ENCODE assay signal across 11 cellular contexts in genomic region chr19:8608858-8609209, GRCh38. TPM values are rescaled to one million over a fixed set of nuclear protein-coding genes. Genes with fewer than 3 reads are reported as not detected.
DNase-seq lines count a peak whose midpoint lies in the region; ATAC-seq and TF ChIP-seq lines count a peak whose summit lies in the region.
"Had no signal": no experiment of that assay in that cellular context is flagged by ENCODE, and none has a peak within 500 bp of the region (broad histone marks: within the 10 kb centered on the region; RNA-seq: fewer than 3 reads in every experiment).

No MANE protein-coding gene starts in this region.

- peak overlapping the region; percentile 89 for H3K4me3 Mint-ChIP-seq in CD4-positive, alpha-beta T cell
- peak overlapping the region; percentile 71 to 99 (median 82) for H3K4me3 Mint-ChIP-seq in T-cell

- CTCF ChIA-PET in CD4-positive, alpha-beta T cell (lab: Charles Lee): no interaction called here
- CTCF ChIA-PET in T-cell (lab: Charles Lee): no interaction called here

- H4K20me1 ChIP-seq in fibroblast of lung (ENCODE audit: control insufficient read depth, extremely low read depth, insufficient read depth, low read length): no peaks in the 10 kb centered on the region

- H3K4me2 ChIP-seq in fibroblast of lung (ENCODE audit: extremely low read depth, insufficient read depth, low read length) (peak overlapping the region; percentile 90), trophoblast cell (ENCODE audit: low read length) (peak overlapping the region; percentile 94)

- H3K9ac ChIP-seq in fibroblast of lung (ENCODE audit: insufficient read depth, low read length) (no peak overlapping the region), trophoblast cell (ENCODE audit: low read length) (no peak overlapping the region)

- H3K79me1 ChIP-seq in trophoblast cell (ENCODE audit: low read length): peaks cover 14% of the 10 kb centered on the region

- H3K36me3 ChIP-seq in fibroblast of lung (ENCODE audit: control insufficient read depth, insufficient read depth, low read length): no peaks in the 10 kb centered on the region
- peaks cover 4 to 6% of the 10 kb centered on the region in 2 experiments for H3K36me3 ChIP-seq in trophoblast cell (ENCODE audit: control insufficient read depth in 1 of 2, insufficient read depth in 2 of 2, low read length in 2 of 2)
- H3K36me3 ChIP-seq: SJCRH30 had no signal

- no peaks in the 10 kb centered on the region for H3K9me3 Mint-ChIP-seq in CD4-positive, alpha-beta T cell
- no peaks in the 10 kb centered on the region for H3K9me3 Mint-ChIP-seq in T-cell

- WGBS in trophoblast cell (ENCODE audit: extremely low coverage, insufficient coverage, insufficient read length): no CpG with 5 or more reads among the region's 5 CpGs

- H3K4ac ChIP-seq in trophoblast cell (ENCODE audit: low read depth, low read length): no peak overlapping the region

- intact Hi-C loops in CD4-positive, alpha-beta T cell (cut with DNase I, micrococcal nuclease): loop anchor here in 1 of 2 experiments (2.0 kb wide), 1 partner anchor 220 kb away; no protein-coding TSS in a partner anchor

- H3K4me3 ChIP-seq in fibroblast of lung (replicated peaks in 1 of 4; ENCODE audit: control extremely low read depth in 1 of 4, insufficient read depth in 1 of 4, low read depth in 3 of 4, low read length in 4 of 4): peak overlapping the region in 3 of 4 experiments; percentile 9 to 77 (median 43)
- H3K4me3 ChIP-seq in trophoblast cell (ENCODE audit: low read depth, low read length): no peak overlapping the region
- H3K4me3 ChIP-seq: SJCRH30 had no signal

- no peak for DNase-seq in CD4-positive, alpha-beta T cell
- DNase-seq in T-cell (no peak), fibroblast of lung (ENCODE audit: low read depth in 2 of 2) (no peak), trophoblast cell (no peak), NCI-H774 (lab: John Stamatoyannopoulos, UW) (no peak)
- DNase-seq: SJCRH30 had no signal

- ATAC-seq in CD4-positive, alpha-beta T cell (ENCODE audit: poor library complexity): no peak
- ATAC-seq in T-cell (replicated peaks in 1 of 4) (no peak), HG02840 (IDR thresholded peaks at IDR 0.05; ENCODE audit: low FRiP score, unreplicated experiment) (no peak), HG03342 (IDR thresholded peaks at IDR 0.05; ENCODE audit: unreplicated experiment) (no peak), HG03439 (IDR thresholded peaks at IDR 0.05; ENCODE audit: unreplicated experiment) (no peak)

- peak overlapping the region; percentile 89 for H2AFZ ChIP-seq in fibroblast of lung (ENCODE audit: low read length)
- no peak overlapping the region for H2AFZ ChIP-seq in trophoblast cell (ENCODE audit: insufficient read depth, low read length, poor library complexity)

- no peaks in the 10 kb centered on the region for H3K27me3 Mint-ChIP-seq in CD4-positive, alpha-beta T cell
- peaks cover 0 to 4% of the 10 kb centered on the region in 2 donors for H3K27me3 Mint-ChIP-seq in T-cell

- no peaks in the 10 kb centered on the region for H3K79me2 ChIP-seq in fibroblast of lung (ENCODE audit: control insufficient read depth, insufficient read depth, low read length)
- peaks cover 10% of the 10 kb centered on the region for H3K79me2 ChIP-seq in trophoblast cell (ENCODE audit: control insufficient read depth, insufficient read depth, low read length, poor library complexity)

- POLR2A ChIA-PET in CD4-positive, alpha-beta T cell (lab: Charles Lee): no interaction called here
- POLR2A ChIA-PET in T-cell (lab: Charles Lee): no interaction called here

- no peak overlapping the region for H3K27ac ChIP-seq in CD4-positive, alpha-beta T cell (ENCODE audit: low read depth, low read length)
- no peak overlapping the region for H3K27ac ChIP-seq in fibroblast of lung (ENCODE audit: insufficient read depth, low read length)
- H3K27ac ChIP-seq in trophoblast cell (ENCODE audit: low read depth, low read length): no peak overlapping the region
- H3K27ac ChIP-seq: SJCRH30 had no signal

- no peak overlapping the region for H2BK12ac ChIP-seq in trophoblast cell (ENCODE audit: low read length)

- peaks cover 50% of the 10 kb centered on the region for H3K36me3 Mint-ChIP-seq in CD4-positive, alpha-beta T cell (ENCODE audit: low read depth)
- peaks cover 12% of the 10 kb centered on the region for H3K36me3 Mint-ChIP-seq in T-cell

- no peak overlapping the region for H4K8ac ChIP-seq in trophoblast cell (ENCODE audit: low read depth, low read length)

- no peak overlapping the region for H4K12ac ChIP-seq in trophoblast cell (ENCODE audit: low read depth, low read length)

- no peak for TF ChIP-seq CTCF in CD4-positive, alpha-beta T cell (IDR thresholded peaks at IDR 0.05)
- no peak for TF ChIP-seq CTCF in fibroblast of lung (conservative IDR thresholded peaks at IDR 0.05 in 1 of 2, IDR thresholded peaks at IDR 0.05 in 1 of 2; ENCODE audit: low read depth in 1 of 2, low read length in 2 of 2)

- peaks cover 8% of the 10 kb centered on the region for H3K9me3 ChIP-seq in CD4-positive, alpha-beta T cell (ENCODE audit: control insufficient read depth, low read length)
- H3K9me3 ChIP-seq in fibroblast of lung (ENCODE audit: control insufficient read depth, insufficient read depth, low read depth, low read length) (no peaks in the 10 kb centered on the region), trophoblast cell (ENCODE audit: insufficient read depth, low read depth, low read length) (peaks cover 8% of the 10 kb centered on the region)
- H3K9me3 ChIP-seq: SJCRH30 had no signal

- no peak overlapping the region for H2BK5ac ChIP-seq in trophoblast cell (ENCODE audit: low read depth, low read length, poor library complexity)

- H3K27me3 ChIP-seq in CD4-positive, alpha-beta T cell (ENCODE audit: control insufficient read depth, insufficient read depth, low read length): no peaks in the 10 kb centered on the region
- H3K27me3 ChIP-seq in fibroblast of lung (ENCODE audit: control insufficient read depth, insufficient read depth, low read length) (no peaks in the 10 kb centered on the region), trophoblast cell (ENCODE audit: insufficient read depth, low read length) (no peaks in the 10 kb centered on the region)
- H3K27me3 ChIP-seq: SJCRH30 had no signal

- no peak overlapping the region for H3K18ac ChIP-seq in trophoblast cell (ENCODE audit: low read length)

- H3K14ac ChIP-seq in trophoblast cell (ENCODE audit: low read length): no peak overlapping the region

- H3K4me1 ChIP-seq in fibroblast of lung (ENCODE audit: control insufficient read depth, extremely low read depth, insufficient read depth, low read length) (peaks cover 7% of the 10 kb centered on the region), trophoblast cell (ENCODE audit: control insufficient read depth in 1 of 2, insufficient read depth in 2 of 2, low read length in 2 of 2) (peaks cover 9 to 10% of the 10 kb centered on the region in 2 experiments)
- H3K4me1 ChIP-seq: SJCRH30 had no signal

- no peak overlapping the region for H2AK5ac ChIP-seq in trophoblast cell (ENCODE audit: low read length)

- peak overlapping the region; percentile 63 for H3K27ac Mint-ChIP-seq in CD4-positive, alpha-beta T cell
- peak overlapping the region; percentile 68 to 78 for H3K27ac Mint-ChIP-seq in T-cell

- peaks cover 47% of the 10 kb centered on the region for H3K4me1 Mint-ChIP-seq in CD4-positive, alpha-beta T cell (ENCODE audit: low read depth)
- H3K4me1 Mint-ChIP-seq in T-cell: peaks cover 33 to 50% (median 46%) of the 10 kb centered on the region in 3 donors

- no peak overlapping the region for H2BK120ac ChIP-seq in trophoblast cell (ENCODE audit: insufficient read depth, low read length, poor library complexity)

- no peak overlapping the region for H3K23ac ChIP-seq in trophoblast cell (ENCODE audit: low read length)

- peak overlapping the region; percentile 0 for H4K91ac ChIP-seq in trophoblast cell (ENCODE audit: low read depth, low read length)

RNA-seq across cellular contexts. Expression of gene ADAMTS10, which starts 1.7 kb away (rescaled TPM):
- total RNA-seq in CD4-positive, alpha-beta T cell: 10 to 100 TPM; 67.5 to 72.9 TPM
- total RNA-seq in T-cell (100 to 1,000 TPM in 1 of 5 donors, 10 to 100 TPM in 4; 57.2 to 103 (median 80.1) TPM), fibroblast of lung (11.2 and 13.1 TPM in 2 replicates)
- 0.81 and 2.0 TPM in 2 replicates for polyA plus RNA-seq in fibroblast of lung
- polyA plus RNA-seq in fibroblast of lung (2012): 0.97 and 3.3 TPM in 2 replicates
- polyA minus RNA-seq in fibroblast of lung (ENCODE audit: low replicate concordance): 3.6 and 15.7 TPM in 2 replicates
- polyA plus RNA-seq in trophoblast cell (2013): 9.6 and 10.9 TPM in 2 replicates
- total RNA-seq: SJCRH30 had no signal

RNA-seq across cellular contexts. Expression of gene NFILZ, which starts 21.6 kb away (rescaled TPM):
- total RNA-seq in CD4-positive, alpha-beta T cell: not detected
- total RNA-seq in T-cell (not detected), fibroblast of lung (not detected in 2 replicates)
- not detected in 2 replicates for polyA plus RNA-seq in fibroblast of lung
- polyA plus RNA-seq in fibroblast of lung (2012): not detected in 2 replicates
- not detected in 2 replicates for polyA minus RNA-seq in fibroblast of lung (ENCODE audit: low replicate concordance)
- not detected in 2 replicates for polyA plus RNA-seq in trophoblast cell (2013)
- total RNA-seq: LHCN-M2, lung microvascular endothelial cell, SJCRH30 had no signal

RNA-seq across cellular contexts. Expression of gene MYO1F, which starts 31.6 kb away (rescaled TPM):
- 10 to 100 TPM; 66.7 to 67.4 TPM for total RNA-seq in CD4-positive, alpha-beta T cell
- total RNA-seq in T-cell (100 to 1,000 TPM; 109 to 363 (median 277) TPM), fibroblast of lung (under 0.01 and 0.17 TPM in 2 replicates)
- 0.03 and 0.08 TPM in 2 replicates for polyA plus RNA-seq in fibroblast of lung
- 0.67 and 0.83 TPM in 2 replicates for polyA plus RNA-seq in fibroblast of lung (2012)
- 1.5 TPM in 1 of 2 replicates, not detected in the other for polyA minus RNA-seq in fibroblast of lung (ENCODE audit: low replicate concordance)
- 0.35 and 0.37 TPM in 2 replicates for polyA plus RNA-seq in trophoblast cell (2013)

Comparison
In these comparisons a context has a peak if more than half of its experiments do, and no peak if none do; other contexts are left out.
1. RNA of gene MYO1F, which starts 31.6 kb away (total RNA-seq): 109 to 363 TPM in T-cell and 66.7 to 67.4 TPM in CD4-positive, alpha-beta T cell; under 0.01 to 0.17 TPM in fibroblast of lung; every median in the first group is over 10 times any median in the second.